20 cellular contexts compared by ENCODE assay signal in genomic region chr9:89120704-89121103, GRCh38. TPM values are rescaled to one million over a fixed set of nuclear protein-coding genes. Genes with fewer than 3 reads are reported as not detected.
DNase-seq lines count a peak whose midpoint lies in the region; ATAC-seq, FAIRE-seq and TF ChIP-seq lines count a peak whose summit lies in the region.
"Had no signal": no experiment of that assay in that cellular context is flagged by ENCODE, and none has a peak within 500 bp of the region (broad histone marks: within the 10 kb centered on the region; RNA-seq: fewer than 3 reads in every experiment).

No MANE protein-coding gene starts in this region.

- TF ChIP-seq CTCF in WTC11 (IDR thresholded peaks at IDR 0.05) (no peak), kidney (IDR thresholded peaks at IDR 0.05; ENCODE audit: borderline replicate concordance, extremely low read depth, insufficient read depth) (no peak)

- no peaks in the 10 kb centered on the region for H3K9me3 ChIP-seq in kidney (ENCODE audit: control insufficient read depth in 1 of 2, low read length in 2 of 2)

- intact Hi-C loops in kidney (cut with DNase I), result no loop called here

- CTCF ChIA-PET in WTC11 (lab: Charles Lee), result no interaction called here

- H3K4me3 Mint-ChIP-seq in WTC11, result no peak overlapping the region
- no peak overlapping the region for H3K4me3 Mint-ChIP-seq in naive thymus-derived CD8-positive, alpha-beta T cell
- H3K4me3 Mint-ChIP-seq: CD4-positive, alpha-beta memory T cell had no signal

- ATAC-seq in WTC11, result no peak
- ATAC-seq in naive thymus-derived CD8-positive, alpha-beta T cell, result no peak
- ATAC-seq: GM12878 had no signal

- H3K36me3 Mint-ChIP-seq in WTC11, result peaks cover 14% of the 10 kb centered on the region
- peaks cover 0 to 8% (median 0%) of the 10 kb centered on the region in 3 donors for H3K36me3 Mint-ChIP-seq in naive thymus-derived CD8-positive, alpha-beta T cell
- H3K36me3 Mint-ChIP-seq: CD4-positive, alpha-beta memory T cell had no signal

- POLR2A ChIA-PET in WTC11 (lab: Charles Lee), result no interaction called here
- POLR2A ChIA-PET in naive thymus-derived CD8-positive, alpha-beta T cell (lab: Charles Lee), result no interaction called here

- H3K4me3 ChIP-seq in kidney (ENCODE audit: low read length in 2 of 2), result no peak overlapping the region
- H3K4me3 ChIP-seq: GM12878, GM23248 had no signal

- H3K27ac Mint-ChIP-seq in WTC11, result no peak overlapping the region
- H3K27ac Mint-ChIP-seq in naive thymus-derived CD8-positive, alpha-beta T cell, result no peak overlapping the region
- H3K27ac Mint-ChIP-seq: CD4-positive, alpha-beta memory T cell had no signal

- H3K27me3 Mint-ChIP-seq in WTC11 (ENCODE audit: low read depth), result no peaks in the 10 kb centered on the region; the same call in 1 of the 2 replicates
- H3K27me3 Mint-ChIP-seq in naive thymus-derived CD8-positive, alpha-beta T cell, result peaks cover 10 to 38% (median 22%) of the 10 kb centered on the region in 5 donors

- H3K4me1 ChIP-seq in kidney (ENCODE audit: control insufficient read depth in 1 of 2, insufficient read depth in 1 of 2, low read depth in 1 of 2, low read length in 2 of 2), result no peaks in the 10 kb centered on the region

- H3K36me3 ChIP-seq in kidney (ENCODE audit: control insufficient read depth in 1 of 2, insufficient read depth in 2 of 2, low read length in 2 of 2), result no peaks in the 10 kb centered on the region

- H3K4me1 Mint-ChIP-seq in WTC11, result peaks cover 6% of the 10 kb centered on the region
- no peaks in the 10 kb centered on the region for H3K4me1 Mint-ChIP-seq in naive thymus-derived CD8-positive, alpha-beta T cell
- H3K4me1 Mint-ChIP-seq: CD4-positive, alpha-beta memory T cell had no signal

- no peak for DNase-seq in WTC11 (ENCODE audit: low spot score)
- no peak for DNase-seq in kidney
- DNase-seq in naive thymus-derived CD8-positive, alpha-beta T cell, result no peak
- no peak for DNase-seq in NCI-H510A treated with DMSO at 0.1 percent for 48 hours (lab: John Stamatoyannopoulos, UW)
- DNase-seq in NK-92 treated with Interleukin-12 subunit alpha and Interleukin-12 subunit beta, amount 100 ng/mL, for 24 hours (lab: John Stamatoyannopoulos, UW), result no peak
- DNase-seq: 8988T; C1 segment of cervical spinal cord; Calu3; CD4-positive, alpha-beta memory T cell; COR-L47; DMS53; DMS79 treated with DMSO at 0.1 percent for 48 hours; GM23248; H7; HCEC 1CT had no signal

- H3K9ac ChIP-seq in kidney (ENCODE audit: low read length in 2 of 2), result no peak overlapping the region
- H3K9ac ChIP-seq: GM23248 had no signal

- peaks cover 31% of the 10 kb centered on the region for H3K9me3 Mint-ChIP-seq in WTC11
- peaks cover 4 to 37% (median 9%) of the 10 kb centered on the region in 9 donors for H3K9me3 Mint-ChIP-seq in naive thymus-derived CD8-positive, alpha-beta T cell

- peak; percentile 73 for FAIRE-seq in G401.6 (lab: Jason Lieb, UNC)
- peak; percentile 86 for FAIRE-seq in kidney (lab: Jason Lieb, UNC)
- FAIRE-seq: GM12878, GM19239, H1 had no signal

- H3K27ac ChIP-seq in kidney (ENCODE audit: low read depth in 2 of 2, low read length in 2 of 2), result no peak overlapping the region
- H3K27ac ChIP-seq: GM23248 had no signal

TF ChIP-seq in WTC11, 78 proteins besides CTCF, POLR2A, EP300 and RAD21:
- TF ChIP-seq TEAD4 (CRISPR knock-in tag; IDR thresholded peaks at IDR 0.05) (no peak), GTF2I (CRISPR knock-in tag; conservative IDR thresholded peaks at IDR 0.05) (no peak), HMGA2 (CRISPR knock-in tag; IDR thresholded peaks at IDR 0.05) (peak; percentile 97), ERG (CRISPR knock-in tag; IDR thresholded peaks at IDR 0.05) (no peak)
TF ChIP-seq in WTC11: peak in this region for 1.

RNA-seq across cellular contexts. Expression of gene SHC3, which starts 57.9 kb away (rescaled TPM):
- total RNA-seq in WTC11 (2021), result 4.2 to 5.1 TPM (median 4.9 TPM) in 3 replicates
- 1.5 TPM for total RNA-seq in kidney
- polyA plus RNA-seq in kidney (ENCODE audit: insufficient read depth, low read depth, low replicate concordance), result 0.95 TPM
- total RNA-seq in naive thymus-derived CD8-positive, alpha-beta T cell, result under 1 TPM; 0.11 to 0.42 TPM
- not detected for polyA plus RNA-seq in naive thymus-derived CD8-positive, alpha-beta T cell
- total RNA-seq: G401 had no signal
- polyA plus RNA-seq: CD4-positive, alpha-beta memory T cell had no signal
